ENCODE assay signal across 20 cellular contexts in the genomic region with DNA sequence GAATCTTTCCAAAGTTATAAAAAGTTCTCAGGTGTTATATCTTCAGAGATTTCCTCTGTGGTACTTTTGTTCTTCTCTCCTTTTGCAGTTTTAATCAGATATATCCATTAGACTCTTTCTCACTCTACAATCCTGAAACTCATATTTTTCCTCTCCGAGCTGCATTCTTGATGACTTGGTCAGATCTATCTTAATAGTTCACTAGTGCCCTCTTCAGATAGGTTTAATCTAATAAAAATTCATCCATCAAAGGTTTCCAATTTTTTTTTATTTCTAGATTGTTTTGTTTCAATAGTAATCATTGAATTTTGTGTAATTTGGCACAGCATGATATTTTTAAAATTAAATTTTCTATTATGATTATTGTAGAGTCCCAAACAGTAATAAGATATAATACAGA. TPM values are rescaled to one million over a fixed set of nuclear protein-coding genes. Genes with fewer than 3 reads are reported as not detected.
A peak's percentile ranks its signal among the peaks of the same experiment; 100 is the strongest.
DNase-seq lines count a peak whose midpoint lies in the region; ATAC-seq and TF ChIP-seq lines count a peak whose summit lies in the region.
"Had no signal": no experiment of that assay in that cellular context is flagged by ENCODE, and none has a peak within 500 bp of the region (broad histone marks: within the 10 kb centered on the region; RNA-seq: fewer than 3 reads in every experiment).

No MANE protein-coding gene starts in this region.

- H3K27me3 ChIP-seq in GM23248 (replicated peaks; ENCODE audit: insufficient read depth) (no peaks in the 10 kb centered on the region), BE2C (no peaks in the 10 kb centered on the region), psoas muscle (ENCODE audit: insufficient read depth in 3 of 3, low read length in 2 of 3) (no peaks in the 10 kb centered on the region)
- H3K27me3 ChIP-seq: body of pancreas, left lung had no signal

- H3K4me3 ChIP-seq in GM23248: peak overlapping the region; percentile 40; the same call in 1 of the 2 replicates
- no peak overlapping the region for H3K4me3 ChIP-seq in BE2C (ENCODE audit: low read depth, low read length)
- no peak overlapping the region for H3K4me3 ChIP-seq in psoas muscle
- H3K4me3 ChIP-seq: body of pancreas, HAP-1, left lung had no signal

- no peak for ATAC-seq in psoas muscle
- ATAC-seq: body of pancreas; effector memory CD8-positive, alpha-beta T cell; left lung; right cardiac atrium had no signal

- intact Hi-C loops in psoas muscle (cut with DNase I): loop anchor here in 1 of 2 donors (10.0 kb wide), 1 partner anchor 210 kb away; no protein-coding TSS in a partner anchor

- DNase-seq in AG08395 (ENCODE audit: low spot score) (peak; percentile 46), GM23248 (peak; percentile 59), RPMI8226 (peak; percentile 14), foreskin melanocyte (peak; percentile 11), BE2C (no peak), NCI-H146 treated with DMSO at 0.1 percent for 48 hours (lab: John Stamatoyannopoulos, UW; ENCODE audit: unreplicated experiment) (no peak), NCI-H1092 treated with DMSO at 0.1 percent for 48 hours (lab: John Stamatoyannopoulos, UW) (no peak), psoas muscle (no peak)
- DNase-seq: activated CD8-positive, alpha-beta memory T cell treated with anti-CD3 and anti-CD28 coated beads for 24 hours; activated gamma-delta T cell; body of pancreas; CD4-positive, CD25-positive, alpha-beta regulatory T cell; effector memory CD8-positive, alpha-beta T cell; glutamatergic neuron; left lung; NCI-H526 treated with DMSO at 0.1 percent for 48 hours; right cardiac atrium; SIG-M5; stimulated activated naive CD4-positive, alpha-beta T cell had no signal

- H3K36me3 ChIP-seq in GM23248 (ENCODE audit: low read depth) (no peaks in the 10 kb centered on the region), BE2C (no peaks in the 10 kb centered on the region), psoas muscle (ENCODE audit: insufficient read depth in 1 of 2, low read depth in 1 of 2) (no peaks in the 10 kb centered on the region)
- H3K36me3 ChIP-seq: HAP-1, left lung had no signal

- peak overlapping the region; percentile 37 for H3K4me2 ChIP-seq in GM23248 (ENCODE audit: unreplicated experiment)

- no peak overlapping the region for H3K27ac ChIP-seq in GM23248
- no peak overlapping the region for H3K27ac ChIP-seq in psoas muscle
- H3K27ac ChIP-seq: body of pancreas, left lung had no signal

- TF ChIP-seq CTCF in BE2C (IDR thresholded peaks at IDR 0.05; ENCODE audit: low read depth, low read length) (no peak), psoas muscle (IDR thresholded peaks at IDR 0.05) (no peak)

- no peaks in the 10 kb centered on the region for H3K9me2 ChIP-seq in GM23248 (ENCODE audit: insufficient read depth)

- H3F3A ChIP-seq in GM23248 (ENCODE audit: insufficient read depth): no peaks in the 10 kb centered on the region

- H3K4me1 ChIP-seq in GM23248 (ENCODE audit: insufficient read depth) (peaks cover 6% of the 10 kb centered on the region; the same call in 1 of the 2 replicates), BE2C (no peaks in the 10 kb centered on the region), psoas muscle (no peaks in the 10 kb centered on the region)
- H3K4me1 ChIP-seq: body of pancreas, HAP-1, left lung had no signal

- no peaks in the 10 kb centered on the region for H4K20me1 ChIP-seq in GM23248 (ENCODE audit: insufficient read depth)

- no peak overlapping the region for H3K9ac ChIP-seq in GM23248

- H3K79me2 ChIP-seq in GM23248 (ENCODE audit: insufficient read depth): no peaks in the 10 kb centered on the region

- peak overlapping the region; percentile 35; the same call in 1 of the 2 replicates for H2AFZ ChIP-seq in GM23248

- no peaks in the 10 kb centered on the region for H3K9me3 ChIP-seq in GM23248 (ENCODE audit: low read depth)
- H3K9me3 ChIP-seq in BE2C: no peaks in the 10 kb centered on the region
- H3K9me3 ChIP-seq in psoas muscle: no peaks in the 10 kb centered on the region
- H3K9me3 ChIP-seq: body of pancreas, HAP-1, left lung had no signal

- WGBS in GM23248 (ENCODE audit: low coverage in 1 of 2, low lambda C conversion rate in 2 of 2, missing lambda C conversion rate in 2 of 2), 2 experiments: 23 to 35% methylated on average over 1 of the region's 1 CpG
- WGBS in psoas muscle, 3 donors: 28 to 40% (median 34%) methylated on average over 1 of the region's 1 CpG

- in situ Hi-C loops in GM23248 (cut with MboI): no loop called here

RNA-seq across cellular contexts. Expression of a gene that starts 21.8 kb away (rescaled TPM):
- 0.65 and 9.9 TPM in 2 replicates for total RNA-seq in GM23248 (2014; rRNA removed; shearing (Covaris generic))
- polyA plus RNA-seq in GM23248 (2016; fragmentation: Nextera tagmentation; extraction: Ambion mirVana) (0.43 and 1.7 TPM in 2 replicates), psoas muscle (under 1 TPM; 0.01 to 0.04 (median 0.04) TPM)
- polyA plus RNA-seq in BE2C (2012; ENCODE audit: insufficient read depth, insufficient read length, low read depth): 8.2 TPM
- under 1 TPM in 2 of 4 donors, not detected in 2; 0.24 to 0.26 TPM for total RNA-seq in psoas muscle
- total RNA-seq: CD4-positive, CD25-positive, alpha-beta regulatory T cell had no signal
- polyA plus RNA-seq: CD4-positive, CD25-positive, alpha-beta regulatory T cell had no signal

Comparison
In these comparisons a context has a peak if more than half of its experiments do, and no peak if none do; other contexts are left out.
1. DNase-seq: peak in AG08395 (single experiment), GM23248 (single experiment), RPMI8226 (single experiment) and foreskin melanocyte (single experiment); none in BE2C (single experiment), NCI-H146 treated with DMSO at 0.1 percent for 48 hours (single experiment), NCI-H1092 treated with DMSO at 0.1 percent for 48 hours (single experiment) and psoas muscle (0 of 2).